In the genomic region with DNA sequence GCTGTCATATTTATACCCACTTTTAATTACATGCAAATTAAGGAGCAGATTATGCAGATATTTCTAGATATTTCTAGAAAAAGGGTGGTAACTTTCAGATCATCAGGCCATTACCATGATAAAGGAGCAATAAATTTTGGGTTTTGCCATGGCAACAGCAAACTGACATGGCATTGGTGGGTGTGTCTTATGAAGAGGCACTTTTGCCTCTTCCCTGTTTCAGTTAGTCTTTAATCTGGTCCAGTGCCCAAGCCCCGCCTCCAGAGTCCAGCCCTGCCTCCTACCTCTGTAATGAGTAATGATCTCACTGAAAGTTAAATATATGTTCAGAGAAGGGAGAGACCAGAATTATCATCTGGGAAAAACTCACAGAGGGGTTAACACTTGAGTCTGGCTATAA, we compare ENCODE assay signal across 17 cellular contexts.
"Had no signal": no experiment of that assay in that cellular context is flagged by ENCODE, and none has a peak within 500 bp of the region (broad histone marks: within the 10 kb centered on the region; RNA-seq: fewer than 3 reads in every experiment).

No MANE protein-coding gene starts in this region.

- H3K27ac ChIP-seq: ascending aorta, cardiac muscle cell, esophagus squamous epithelium, left lung, prostate gland, right lobe of liver, upper lobe of right lung, WERI-Rb-1 had no signal

- ATAC-seq: activated CD4-positive, alpha-beta T cell treated with anti-CD3 and anti-CD28 coated beads for 36 hours; activated CD8-positive, alpha-beta T cell treated with anti-CD3 and anti-CD28 coated beads for 36 hours; activated naive CD8-positive, alpha-beta T cell treated with anti-CD3 and anti-CD28 coated beads, Interleukin-2, amount 50 U/mL, for 24 hours; left lung; right lobe of liver; upper lobe of right lung had no signal

- H3K4me3 ChIP-seq: ascending aorta, cardiac muscle cell, esophagus squamous epithelium, left lung, prostate gland, right lobe of liver, upper lobe of right lung had no signal

- H3K9me3 ChIP-seq: ascending aorta, esophagus squamous epithelium, left lung, prostate gland, right lobe of liver, upper lobe of right lung had no signal

- H3K4me1 ChIP-seq: ascending aorta, esophagus squamous epithelium, left lung, prostate gland, right lobe of liver, upper lobe of right lung had no signal

- H3K27me3 ChIP-seq: ascending aorta, cardiac muscle cell, esophagus squamous epithelium, left lung, right lobe of liver, upper lobe of right lung had no signal

- H3K36me3 ChIP-seq: ascending aorta, cardiac muscle cell, esophagus squamous epithelium, left lung, prostate gland, right lobe of liver, upper lobe of right lung, WERI-Rb-1 had no signal

- DNase-seq: activated CD4-positive, alpha-beta T cell treated with anti-CD3 and anti-CD28 coated beads for 36 hours; activated CD8-positive, alpha-beta memory T cell treated with anti-CD3 and anti-CD28 coated beads, Interleukin-2, amount 50 U/mL, for 48 hours; activated CD8-positive, alpha-beta T cell treated with anti-CD3 and anti-CD28 coated beads for 36 hours; activated naive CD4-positive, alpha-beta T cell treated with Interleukin-2 at 50 U/mL for 16 hours; activated naive CD8-positive, alpha-beta T cell treated with anti-CD3 and anti-CD28 coated beads, Interleukin-2, amount 50 U/mL, for 24 hours; esophagus squamous epithelium; head of caudate nucleus; left lung; right lobe of liver; stimulated activated CD4-positive, alpha-beta T cell treated with anti-CD3 and anti-CD28 coated beads, Interleukin-2, amount 100 ng/mL, for 24 hours; stimulated activated naive CD4-positive, alpha-beta T cell; T1000; upper lobe of right lung; WERI-Rb-1 had no signal
